Comparison of ENCODE assay signal across 8 cellular contexts in the genomic region with DNA sequence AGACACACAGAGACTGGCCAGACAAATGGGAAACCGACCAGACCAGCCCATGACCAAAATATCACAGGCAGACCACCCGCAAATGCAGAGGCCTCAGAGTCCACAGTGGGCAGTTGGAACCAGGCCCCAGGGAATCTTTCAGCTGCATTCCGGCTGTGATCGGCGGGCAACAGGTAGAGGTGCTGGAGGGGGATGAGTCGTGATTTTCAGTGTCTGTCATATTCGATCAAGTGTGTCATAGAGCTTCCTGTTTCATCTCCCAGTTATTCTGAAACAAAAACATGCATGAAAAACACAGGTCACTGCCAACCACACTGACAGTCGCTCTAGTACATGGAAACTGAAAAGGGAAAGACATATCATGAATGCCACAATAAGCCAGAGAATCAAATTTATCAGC.
DNase-seq lines count a peak whose midpoint lies in the region; ATAC-seq and TF ChIP-seq lines count a peak whose summit lies in the region.
"Not testable (repeated sequence)": the region's sequence is repeated elsewhere in the genome, so short reads cannot be mapped to it uniquely, and the experiment has no call there.

No MANE protein-coding gene starts in this region.

- H3K36me3 Mint-ChIP-seq in CD4-positive, alpha-beta T cell (ENCODE audit: low read depth); activated T-cell treated with anti-CD3 and anti-CD28 coated beads, Interleukin-2, amount 50 U/mL, for 4 hours (ENCODE audit: insufficient read depth); effector memory CD8-positive, alpha-beta T cell (ENCODE audit: insufficient read depth): not testable (repeated sequence)

- POLR2A ChIA-PET in CD4-positive, alpha-beta T cell (lab: Charles Lee) = not testable (repeated sequence)

- not testable (repeated sequence) for TF ChIP-seq POLR2A in NB4 (IDR thresholded peaks at IDR 0.05; ENCODE audit: extremely low read depth, insufficient read length)

- H3K27ac ChIP-seq in CD4-positive, alpha-beta T cell (ENCODE audit: low read depth, low read length) = not testable (repeated sequence)

- intact Hi-C loops in CD4-positive, alpha-beta T cell (cut with DNase I, micrococcal nuclease) = not testable (repeated sequence)

- not testable (repeated sequence) for H3K27ac Mint-ChIP-seq in CD4-positive, alpha-beta T cell; effector memory CD8-positive, alpha-beta T cell

- not testable (repeated sequence) for TF ChIP-seq CTCF in CD4-positive, alpha-beta T cell (IDR thresholded peaks at IDR 0.05); NB4 (IDR thresholded peaks at IDR 0.05; ENCODE audit: low read depth, low read length)

- not testable (repeated sequence) for H3K27me3 ChIP-seq in CD4-positive, alpha-beta T cell (ENCODE audit: control insufficient read depth, insufficient read depth, low read length)

- not testable (repeated sequence) for H3K4me1 Mint-ChIP-seq in CD4-positive, alpha-beta T cell (ENCODE audit: low read depth); effector memory CD8-positive, alpha-beta T cell (ENCODE audit: low read depth in 2 of 2)
- peaks cover 27% of the 10 kb centered on the region for H3K4me1 Mint-ChIP-seq in activated T-cell treated with anti-CD3 and anti-CD28 coated beads, Interleukin-2, amount 50 U/mL, for 4 hours (ENCODE audit: low read depth)

- H3K9me3 ChIP-seq in CD4-positive, alpha-beta T cell (ENCODE audit: control insufficient read depth, low read length) = not testable (repeated sequence)

- H3K9me3 Mint-ChIP-seq in CD4-positive, alpha-beta T cell; activated T-cell treated with anti-CD3 and anti-CD28 coated beads, Interleukin-2, amount 50 U/mL, for 4 hours; effector memory CD8-positive, alpha-beta T cell: not testable (repeated sequence)

- CTCF ChIA-PET in CD4-positive, alpha-beta T cell (lab: Charles Lee) = not testable (repeated sequence)

- not testable (repeated sequence) for H3K27me3 Mint-ChIP-seq in CD4-positive, alpha-beta T cell; activated T-cell treated with anti-CD3 and anti-CD28 coated beads, Interleukin-2, amount 50 U/mL, for 4 hours (ENCODE audit: low read depth); effector memory CD8-positive, alpha-beta T cell

- not testable (repeated sequence) for H3K4me3 Mint-ChIP-seq in CD4-positive, alpha-beta T cell; activated T-cell treated with anti-CD3 and anti-CD28 coated beads, Interleukin-2, amount 50 U/mL, for 4 hours; effector memory CD8-positive, alpha-beta T cell

- H3K4me3 ChIP-seq in NB4 (ENCODE audit: low read depth, low read length) = not testable (repeated sequence)

- ATAC-seq in CD4-positive, alpha-beta T cell (ENCODE audit: poor library complexity) = peak; percentile 40
- ATAC-seq in GM18909 (IDR thresholded peaks at IDR 0.05; ENCODE audit: poor library complexity, unreplicated experiment) = peak; percentile 61
- ATAC-seq in GM21529 (IDR thresholded peaks at IDR 0.05; ENCODE audit: unreplicated experiment) = peak; percentile 45
- ATAC-seq in HG02885 (IDR thresholded peaks at IDR 0.05; ENCODE audit: poor library complexity, unreplicated experiment) = peak; percentile 38
- peak; percentile 32 to 37 for ATAC-seq in activated T-cell treated with anti-CD3 and anti-CD28 coated beads, Interleukin-2, amount 50 U/mL, for 4 hours
- ATAC-seq in effector memory CD8-positive, alpha-beta T cell (replicated peaks) = peak; percentile 16

- not testable (repeated sequence) for DNase-seq in CD4-positive, alpha-beta T cell; activated T-cell treated with anti-CD3 and anti-CD28 coated beads, Interleukin-2, amount 50 U/mL, for 4 hours; effector memory CD8-positive, alpha-beta T cell
- DNase-seq in NB4 (ENCODE audit: low read depth) = peak; percentile 0
- DNase-seq in stimulated activated CD4-positive, alpha-beta T cell treated with anti-CD3 and anti-CD28 coated beads, Interleukin-15, amount 100 ng/mL, for 24 hours = peak; percentile 41
